In the genomic region with DNA sequence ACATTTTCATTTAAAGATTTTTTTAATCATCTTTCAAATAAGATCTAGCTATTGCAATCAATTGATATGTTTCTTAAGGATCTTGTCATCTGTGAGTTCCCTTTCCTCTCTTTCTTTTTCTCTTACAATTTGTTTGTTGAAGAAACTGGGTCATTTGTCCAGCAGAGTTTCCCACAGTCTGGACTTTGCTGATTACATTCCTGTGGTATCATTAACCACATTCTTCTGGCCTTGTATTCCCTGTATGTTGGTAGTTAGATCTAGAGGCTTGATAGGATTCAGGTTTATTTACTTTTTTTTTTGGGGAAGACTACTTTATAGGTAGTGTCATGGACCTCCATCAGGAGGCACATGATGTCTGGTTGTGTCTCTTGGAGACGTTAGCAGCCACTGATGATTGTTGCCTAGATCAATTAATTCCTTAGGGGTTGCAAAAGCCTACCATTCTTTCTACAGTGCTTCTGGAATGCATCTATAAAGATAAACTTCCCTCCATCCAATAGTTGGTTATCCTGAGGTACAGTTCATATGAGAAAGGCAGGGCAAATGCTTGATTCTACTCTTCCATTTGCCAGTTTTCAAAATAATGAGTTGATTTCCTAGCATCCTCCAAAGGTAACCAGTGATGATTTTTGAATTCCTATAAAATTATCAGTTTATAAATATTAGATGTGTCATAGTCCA, we compare ENCODE assay signal across 1 cellular context.
TF ChIP-seq lines count a peak whose summit lies in the region.

No MANE protein-coding gene starts in this region.

TF ChIP-seq in HepG2, 621 proteins besides CTCF, POLR2A, EP300 and RAD21 (continued from another document):
- TF ChIP-seq ZNF264 (CRISPR knock-in tag; IDR thresholded peaks at IDR 0.05) (no peak), TEAD3 (CRISPR knock-in tag; optimal IDR thresholded peaks at IDR 0.05; ENCODE audit: borderline replicate concordance) (peak; percentile 60), ZNF782 (CRISPR knock-in tag; IDR thresholded peaks at IDR 0.05; ENCODE audit: borderline replicate concordance) (no peak), U2AF1 (optimal IDR thresholded peaks at IDR 0.05; ENCODE audit: low read depth, low read length) (no peak), HES4 (CRISPR knock-in tag; IDR thresholded peaks at IDR 0.05; ENCODE audit: borderline replicate concordance) (no peak), GABPA (IDR thresholded peaks at IDR 0.05; ENCODE audit: low read depth, low read length) (no peak), GABPA (CRISPR knock-in tag; IDR thresholded peaks at IDR 0.05; ENCODE audit: low read depth) (no peak), RCOR2 (CRISPR knock-in tag; IDR thresholded peaks at IDR 0.05) (no peak), EHMT2 (IDR thresholded peaks at IDR 0.05; ENCODE audit: borderline replicate concordance, low read depth, low read length) (no peak), TBP (CRISPR knock-in tag; IDR thresholded peaks at IDR 0.05) (no peak), NCOA1 (CRISPR knock-in tag; IDR thresholded peaks at IDR 0.05) (no peak)
- TF ChIP-seq, protein P1, sequence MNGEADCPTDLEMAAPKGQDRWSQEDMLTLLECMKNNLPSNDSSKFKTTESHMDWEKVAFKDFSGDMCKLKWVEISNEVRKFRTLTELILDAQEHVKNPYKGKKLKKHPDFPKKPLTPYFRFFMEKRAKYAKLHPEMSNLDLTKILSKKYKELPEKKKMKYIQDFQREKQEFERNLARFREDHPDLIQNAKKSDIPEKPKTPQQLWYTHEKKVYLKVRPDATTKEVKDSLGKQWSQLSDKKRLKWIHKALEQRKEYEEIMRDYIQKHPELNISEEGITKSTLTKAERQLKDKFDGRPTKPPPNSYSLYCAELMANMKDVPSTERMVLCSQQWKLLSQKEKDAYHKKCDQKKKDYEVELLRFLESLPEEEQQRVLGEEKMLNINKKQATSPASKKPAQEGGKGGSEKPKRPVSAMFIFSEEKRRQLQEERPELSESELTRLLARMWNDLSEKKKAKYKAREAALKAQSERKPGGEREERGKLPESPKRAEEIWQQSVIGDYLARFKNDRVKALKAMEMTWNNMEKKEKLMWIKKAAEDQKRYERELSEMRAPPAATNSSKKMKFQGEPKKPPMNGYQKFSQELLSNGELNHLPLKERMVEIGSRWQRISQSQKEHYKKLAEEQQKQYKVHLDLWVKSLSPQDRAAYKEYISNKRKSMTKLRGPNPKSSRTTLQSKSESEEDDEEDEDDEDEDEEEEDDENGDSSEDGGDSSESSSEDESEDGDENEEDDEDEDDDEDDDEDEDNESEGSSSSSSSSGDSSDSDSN (CRISPR knock-in tag; IDR thresholded peaks at IDR 0.05) = no peak
